2 cellular contexts compared by ENCODE assay signal in the genomic region with DNA sequence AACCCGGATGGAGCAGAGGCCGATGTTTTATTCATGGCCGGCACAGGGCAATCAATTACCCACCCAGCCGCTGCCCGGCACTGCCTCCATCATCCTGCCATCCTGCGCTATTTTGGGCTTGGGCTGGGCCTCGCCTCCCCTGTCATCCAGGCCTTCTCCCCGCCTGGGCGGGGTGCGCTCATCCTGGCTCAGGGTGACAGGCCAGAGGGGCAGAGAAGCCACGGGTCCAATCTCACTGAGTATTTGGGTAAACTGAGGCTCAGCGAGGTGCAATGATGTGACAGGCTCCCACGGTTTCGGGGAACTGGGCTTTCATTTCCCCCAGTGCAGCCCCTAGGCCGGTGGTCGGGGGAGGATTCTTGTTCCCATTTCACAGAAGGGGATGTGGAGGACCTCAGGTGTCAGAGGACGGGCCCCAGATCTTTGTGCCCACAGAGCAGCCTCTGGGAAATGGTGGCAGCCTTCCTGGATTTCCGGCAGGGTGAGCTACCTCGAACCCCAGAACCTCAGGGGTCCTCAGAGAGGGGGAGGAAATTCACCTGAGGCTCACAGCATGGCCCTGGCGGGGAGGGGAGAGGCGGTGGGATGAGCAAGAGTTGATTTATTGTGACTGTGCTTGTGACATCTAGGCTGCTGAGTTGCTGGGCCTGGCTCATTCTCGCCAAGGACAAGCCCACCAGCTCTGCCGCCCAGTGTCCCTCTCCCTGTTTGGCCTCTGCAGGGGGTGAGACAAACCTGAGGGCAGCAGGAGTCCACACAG.
TF ChIP-seq lines count a peak whose summit lies in the region.

No MANE protein-coding gene starts in this region.

TF ChIP-seq in HEK293, 187 proteins besides CTCF, POLR2A, EP300 and RAD21:
- TF ChIP-seq ZIC2 (tag by site-specific recombination; IDR thresholded peaks at IDR 0.05) = peak; percentile 51
- no peak for TF ChIP-seq SETDB1 (IDR thresholded peaks at IDR 0.05; ENCODE audit: insufficient read length, low read length)

TF ChIP-seq in GM12878, 131 proteins besides CTCF, POLR2A, EP300 and RAD21:
- no peak for TF ChIP-seq CEBPB (IDR thresholded peaks at IDR 0.05; ENCODE audit: borderline replicate concordance in 1 of 2, low read depth in 2 of 2, low read length in 2 of 2)
- TF ChIP-seq, protein P1, sequence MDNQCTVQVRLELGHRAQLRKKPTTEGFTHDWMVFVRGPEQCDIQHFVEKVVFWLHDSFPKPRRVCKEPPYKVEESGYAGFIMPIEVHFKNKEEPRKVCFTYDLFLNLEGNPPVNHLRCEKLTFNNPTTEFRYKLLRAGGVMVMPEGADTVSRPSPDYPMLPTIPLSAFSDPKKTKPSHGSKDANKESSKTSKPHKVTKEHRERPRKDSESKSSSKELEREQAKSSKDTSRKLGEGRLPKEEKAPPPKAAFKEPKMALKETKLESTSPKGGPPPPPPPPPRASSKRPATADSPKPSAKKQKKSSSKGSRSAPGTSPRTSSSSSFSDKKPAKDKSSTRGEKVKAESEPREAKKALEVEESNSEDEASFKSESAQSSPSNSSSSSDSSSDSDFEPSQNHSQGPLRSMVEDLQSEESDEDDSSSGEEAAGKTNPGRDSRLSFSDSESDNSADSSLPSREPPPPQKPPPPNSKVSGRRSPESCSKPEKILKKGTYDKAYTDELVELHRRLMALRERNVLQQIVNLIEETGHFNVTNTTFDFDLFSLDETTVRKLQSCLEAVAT (IDR thresholded peaks at IDR 0.05) = no peak
- TF ChIP-seq, protein P2, sequence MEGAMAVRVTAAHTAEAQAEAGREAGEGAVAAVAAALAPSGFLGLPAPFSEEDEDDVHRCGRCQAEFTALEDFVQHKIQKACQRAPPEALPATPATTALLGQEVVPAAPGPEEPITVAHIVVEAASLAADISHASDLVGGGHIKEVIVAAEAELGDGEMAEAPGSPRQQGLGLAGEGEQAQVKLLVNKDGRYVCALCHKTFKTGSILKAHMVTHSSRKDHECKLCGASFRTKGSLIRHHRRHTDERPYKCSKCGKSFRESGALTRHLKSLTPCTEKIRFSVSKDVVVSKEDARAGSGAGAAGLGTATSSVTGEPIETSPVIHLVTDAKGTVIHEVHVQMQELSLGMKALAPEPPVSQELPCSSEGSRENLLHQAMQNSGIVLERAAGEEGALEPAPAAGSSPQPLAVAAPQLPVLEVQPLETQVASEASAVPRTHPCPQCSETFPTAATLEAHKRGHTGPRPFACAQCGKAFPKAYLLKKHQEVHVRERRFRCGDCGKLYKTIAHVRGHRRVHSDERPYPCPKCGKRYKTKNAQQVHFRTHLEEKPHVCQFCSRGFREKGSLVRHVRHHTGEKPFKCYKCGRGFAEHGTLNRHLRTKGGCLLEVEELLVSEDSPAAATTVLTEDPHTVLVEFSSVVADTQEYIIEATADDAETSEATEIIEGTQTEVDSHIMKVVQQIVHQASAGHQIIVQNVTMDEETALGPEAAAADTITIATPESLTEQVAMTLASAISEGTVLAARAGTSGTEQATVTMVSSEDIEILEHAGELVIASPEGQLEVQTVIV (IDR thresholded peaks at IDR 0.05; ENCODE audit: borderline replicate concordance, partially characterized antibody) = no peak
- no peak for TF ChIP-seq SRF (IDR thresholded peaks at IDR 0.05; ENCODE audit: low read depth in 2 of 2, low read length in 2 of 2)
- no peak for TF ChIP-seq KDM1A (IDR thresholded peaks at IDR 0.05; ENCODE audit: borderline replicate concordance)
- TF ChIP-seq, protein P3, sequence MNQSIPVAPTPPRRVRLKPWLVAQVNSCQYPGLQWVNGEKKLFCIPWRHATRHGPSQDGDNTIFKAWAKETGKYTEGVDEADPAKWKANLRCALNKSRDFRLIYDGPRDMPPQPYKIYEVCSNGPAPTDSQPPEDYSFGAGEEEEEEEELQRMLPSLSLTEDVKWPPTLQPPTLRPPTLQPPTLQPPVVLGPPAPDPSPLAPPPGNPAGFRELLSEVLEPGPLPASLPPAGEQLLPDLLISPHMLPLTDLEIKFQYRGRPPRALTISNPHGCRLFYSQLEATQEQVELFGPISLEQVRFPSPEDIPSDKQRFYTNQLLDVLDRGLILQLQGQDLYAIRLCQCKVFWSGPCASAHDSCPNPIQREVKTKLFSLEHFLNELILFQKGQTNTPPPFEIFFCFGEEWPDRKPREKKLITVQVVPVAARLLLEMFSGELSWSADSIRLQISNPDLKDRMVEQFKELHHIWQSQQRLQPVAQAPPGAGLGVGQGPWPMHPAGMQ (IDR thresholded peaks at IDR 0.05; ENCODE audit: borderline replicate concordance) = no peak
- peak; percentile 37 for TF ChIP-seq PBX3 (IDR thresholded peaks at IDR 0.05; ENCODE audit: insufficient replicate concordance, low read depth, low read length)
- no peak for TF ChIP-seq SUPT20H (IDR thresholded peaks at IDR 0.05; ENCODE audit: borderline replicate concordance, control insufficient read depth, low read depth, low read length)
- no peak for TF ChIP-seq FOXM1 (IDR thresholded peaks at IDR 0.05; ENCODE audit: low read depth, low read length)
- TF ChIP-seq MYB (IDR thresholded peaks at IDR 0.05; ENCODE audit: borderline replicate concordance, low read depth, low read length) = no peak
- TF ChIP-seq, protein P4, sequence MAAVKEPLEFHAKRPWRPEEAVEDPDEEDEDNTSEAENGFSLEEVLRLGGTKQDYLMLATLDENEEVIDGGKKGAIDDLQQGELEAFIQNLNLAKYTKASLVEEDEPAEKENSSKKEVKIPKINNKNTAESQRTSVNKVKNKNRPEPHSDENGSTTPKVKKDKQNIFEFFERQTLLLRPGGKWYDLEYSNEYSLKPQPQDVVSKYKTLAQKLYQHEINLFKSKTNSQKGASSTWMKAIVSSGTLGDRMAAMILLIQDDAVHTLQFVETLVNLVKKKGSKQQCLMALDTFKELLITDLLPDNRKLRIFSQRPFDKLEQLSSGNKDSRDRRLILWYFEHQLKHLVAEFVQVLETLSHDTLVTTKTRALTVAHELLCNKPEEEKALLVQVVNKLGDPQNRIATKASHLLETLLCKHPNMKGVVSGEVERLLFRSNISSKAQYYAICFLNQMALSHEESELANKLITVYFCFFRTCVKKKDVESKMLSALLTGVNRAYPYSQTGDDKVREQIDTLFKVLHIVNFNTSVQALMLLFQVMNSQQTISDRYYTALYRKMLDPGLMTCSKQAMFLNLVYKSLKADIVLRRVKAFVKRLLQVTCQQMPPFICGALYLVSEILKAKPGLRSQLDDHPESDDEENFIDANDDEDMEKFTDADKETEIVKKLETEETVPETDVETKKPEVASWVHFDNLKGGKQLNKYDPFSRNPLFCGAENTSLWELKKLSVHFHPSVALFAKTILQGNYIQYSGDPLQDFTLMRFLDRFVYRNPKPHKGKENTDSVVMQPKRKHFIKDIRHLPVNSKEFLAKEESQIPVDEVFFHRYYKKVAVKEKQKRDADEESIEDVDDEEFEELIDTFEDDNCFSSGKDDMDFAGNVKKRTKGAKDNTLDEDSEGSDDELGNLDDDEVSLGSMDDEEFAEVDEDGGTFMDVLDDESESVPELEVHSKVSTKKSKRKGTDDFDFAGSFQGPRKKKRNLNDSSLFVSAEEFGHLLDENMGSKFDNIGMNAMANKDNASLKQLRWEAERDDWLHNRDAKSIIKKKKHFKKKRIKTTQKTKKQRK (IDR thresholded peaks at IDR 0.05; ENCODE audit: low read depth, low read length) = no peak
- TF ChIP-seq, protein P5, sequence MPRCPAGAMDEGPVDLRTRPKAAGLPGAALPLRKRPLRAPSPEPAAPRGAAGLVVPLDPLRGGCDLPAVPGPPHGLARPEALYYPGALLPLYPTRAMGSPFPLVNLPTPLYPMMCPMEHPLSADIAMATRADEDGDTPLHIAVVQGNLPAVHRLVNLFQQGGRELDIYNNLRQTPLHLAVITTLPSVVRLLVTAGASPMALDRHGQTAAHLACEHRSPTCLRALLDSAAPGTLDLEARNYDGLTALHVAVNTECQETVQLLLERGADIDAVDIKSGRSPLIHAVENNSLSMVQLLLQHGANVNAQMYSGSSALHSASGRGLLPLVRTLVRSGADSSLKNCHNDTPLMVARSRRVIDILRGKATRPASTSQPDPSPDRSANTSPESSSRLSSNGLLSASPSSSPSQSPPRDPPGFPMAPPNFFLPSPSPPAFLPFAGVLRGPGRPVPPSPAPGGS (IDR thresholded peaks at IDR 0.05; ENCODE audit: borderline replicate concordance, insufficient read depth, low read depth, low read length, poor library complexity, severe bottlenecking) = peak; percentile 94
